Comparison of ENCODE assay signal across 19 cellular contexts in genomic region chr13:98299954-98300350, GRCh38.
DNase-seq lines count a peak whose midpoint lies in the region; ATAC-seq and TF ChIP-seq lines count a peak whose summit lies in the region.
"Had no signal": no experiment of that assay in that cellular context is flagged by ENCODE, and none has a peak within 500 bp of the region (broad histone marks: within the 10 kb centered on the region; RNA-seq: fewer than 3 reads in every experiment).

No MANE protein-coding gene starts in this region.

- no peak for TF ChIP-seq POLR2A in gastrocnemius medialis (IDR thresholded peaks at IDR 0.05)

- TF ChIP-seq CTCF in fibroblast of mammary gland (conservative IDR thresholded peaks at IDR 0.05; ENCODE audit: control insufficient read depth, insufficient read depth, low read depth, low read length) (no peak), lower lobe of right lung (IDR thresholded peaks at IDR 0.05) (no peak), gastrocnemius medialis (IDR thresholded peaks at IDR 0.05 in 4 of 5, conservative IDR thresholded peaks at IDR 0.05 in 1 of 5) (no peak)

- peak overlapping the region; percentile 91 for H3K27ac ChIP-seq in SJSA1
- no peak overlapping the region for H3K27ac ChIP-seq in lower lobe of right lung
- H3K27ac ChIP-seq in stomach smooth muscle (ENCODE audit: low read length) = peak overlapping the region; percentile 31
- H3K27ac ChIP-seq in gastrocnemius medialis = no peak overlapping the region
- H3K27ac ChIP-seq: SJCRH30, thoracic aorta had no signal

- no peaks in the 10 kb centered on the region for H3K36me3 ChIP-seq in SJSA1
- H3K36me3 ChIP-seq in lower lobe of right lung = no peaks in the 10 kb centered on the region
- no peaks in the 10 kb centered on the region for H3K36me3 ChIP-seq in stomach smooth muscle (ENCODE audit: control insufficient read depth in 2 of 2, insufficient read depth in 2 of 2, low read length in 2 of 2)
- H3K36me3 ChIP-seq in gastrocnemius medialis = no peaks in the 10 kb centered on the region
- H3K36me3 ChIP-seq: SJCRH30, thoracic aorta had no signal

- H3K4me1 ChIP-seq in SJSA1 (replicated peaks) (peaks cover 66% of the 10 kb centered on the region), lower lobe of right lung (peaks cover 51% of the 10 kb centered on the region), stomach smooth muscle (ENCODE audit: control insufficient read depth, insufficient read depth, low read length) (peaks cover 44% of the 10 kb centered on the region), gastrocnemius medialis (peaks cover 3 to 18% of the 10 kb centered on the region in 2 donors)

- DNase-seq in SJSA1 (ENCODE audit: low read depth in 1 of 2, low spot score in 2 of 2) (peak in 1 of 2 experiments; percentile 28), fibroblast of mammary gland (ENCODE audit: low read depth) (peak; percentile 32), lower lobe of right lung (no peak), NCI-H2029 (lab: John Stamatoyannopoulos, UW) (no peak), gastrocnemius medialis (no peak), NCI-H2171 (lab: John Stamatoyannopoulos, UW) (no peak), NCI-H187 (lab: John Stamatoyannopoulos, UW) (no peak)
- DNase-seq: activated naive CD8-positive, alpha-beta T cell treated with anti-CD3 and anti-CD28 coated beads, Interleukin-2, amount 50 U/mL, for 24 hours; CD8-positive, alpha-beta T cell; DMS53; erythroblast; naive thymus-derived CD4-positive, alpha-beta T cell; NCI-H1105; OCI-M1; SJCRH30; stimulated activated CD4-positive, alpha-beta T cell treated with anti-CD3 and anti-CD28 coated beads, Interleukin-12 subunit alpha, Interleukin-12 subunit beta, amount 100 ng/mL, for 4 hours; stimulated activated CD8-positive, alpha-beta memory T cell treated with anti-CD3 and anti-CD28 coated beads, Interleukin-4, amount 100 ng/mL, for 48 hours had no signal

- no peak overlapping the region for H3K9ac ChIP-seq in stomach smooth muscle (ENCODE audit: low read length in 2 of 2)

- H3K27me3 ChIP-seq in SJSA1 (replicated peaks) = no peaks in the 10 kb centered on the region
- H3K27me3 ChIP-seq in lower lobe of right lung (ENCODE audit: low read depth) = no peaks in the 10 kb centered on the region
- no peaks in the 10 kb centered on the region for H3K27me3 ChIP-seq in stomach smooth muscle (ENCODE audit: control insufficient read depth in 1 of 2, insufficient read depth in 2 of 2, low read length in 2 of 2)
- H3K27me3 ChIP-seq in gastrocnemius medialis = no peaks in the 10 kb centered on the region
- H3K27me3 ChIP-seq: SJCRH30 had no signal

- peak; percentile 27 to 44 for ATAC-seq in lower lobe of right lung
- no peak for ATAC-seq in gastrocnemius medialis
- ATAC-seq: activated naive CD8-positive, alpha-beta T cell treated with anti-CD3 and anti-CD28 coated beads, Interleukin-2, amount 50 U/mL, for 24 hours; CD8-positive, alpha-beta T cell; naive thymus-derived CD4-positive, alpha-beta T cell had no signal

- H3K9me3 ChIP-seq in SJSA1 (replicated peaks) (no peaks in the 10 kb centered on the region), lower lobe of right lung (no peaks in the 10 kb centered on the region), stomach smooth muscle (ENCODE audit: control insufficient read depth in 2 of 2, low read length in 2 of 2) (no peaks in the 10 kb centered on the region), gastrocnemius medialis (no peaks in the 10 kb centered on the region)
- H3K9me3 ChIP-seq: SJCRH30, thoracic aorta had no signal

- intact Hi-C loops in lower lobe of right lung (cut with DNase I) (no loop called here), gastrocnemius medialis (cut with DNase I; ENCODE audit: low total_unique reads) (no loop called here)

- H3K4me3 ChIP-seq in SJSA1 (no peak overlapping the region), fibroblast of mammary gland (ENCODE audit: control insufficient read depth, low read depth, low read length) (no peak overlapping the region), lower lobe of right lung (no peak overlapping the region), stomach smooth muscle (ENCODE audit: low read length in 2 of 2) (peak overlapping the region in 1 of 2 donors; percentile 29), gastrocnemius medialis (no peak overlapping the region)
- H3K4me3 ChIP-seq: SJCRH30, thoracic aorta had no signal

- in situ Hi-C loops in gastrocnemius medialis (cut with MboI; ENCODE audit: low sequenced_read_pairs in 4 of 4) = no loop called here

Comparison
In these comparisons a context has a peak if more than half of its experiments do, and no peak if none do; other contexts are left out.
1. H3K27ac ChIP-seq: peak in SJSA1 (single experiment) and stomach smooth muscle (single experiment); none in lower lobe of right lung (single experiment) and gastrocnemius medialis (0 of 4).
2. ATAC-seq: peak in lower lobe of right lung (2 of 2); none in gastrocnemius medialis (0 of 2).